ENCODE assay signal across 8 cellular contexts in genomic region chr2:88199912-88200682, GRCh38. TPM values are rescaled to one million over a fixed set of nuclear protein-coding genes. Genes with fewer than 3 reads are reported as not detected.
DNase-seq lines count a peak whose midpoint lies in the region; TF ChIP-seq lines count a peak whose summit lies in the region.

No MANE protein-coding gene starts in this region.

- H3K9me2 ChIP-seq in hepatocyte (replicated peaks; ENCODE audit: insufficient read depth), result no peaks in the 10 kb centered on the region

- no peaks in the 10 kb centered on the region for H3K36me3 Mint-ChIP-seq in T-helper 1 cell treated with Interleukin-12 subunit alpha and Interleukin-12 subunit beta and Interleukin-4 antibody, amounts not matched to agents 30 μg/mL and 1 μg/mL, for 36 hours (ENCODE audit: low read depth)

- H3K4me1 ChIP-seq in hepatocyte (ENCODE audit: insufficient read depth), result no peaks in the 10 kb centered on the region

- H4K20me1 ChIP-seq in hepatocyte (ENCODE audit: insufficient read depth, poor library complexity, severe bottlenecking), result no peaks in the 10 kb centered on the region

- H3K27ac ChIP-seq in hepatocyte, result no peak overlapping the region

- H3K27me3 Mint-ChIP-seq in T-helper 1 cell treated with Interleukin-12 subunit alpha and Interleukin-12 subunit beta and Interleukin-4 antibody, amounts not matched to agents 30 μg/mL and 1 μg/mL, for 36 hours (ENCODE audit: low read depth), result peaks cover 65% of the 10 kb centered on the region

- no peaks in the 10 kb centered on the region for H3K9me3 Mint-ChIP-seq in T-helper 1 cell treated with Interleukin-12 subunit alpha and Interleukin-12 subunit beta and Interleukin-4 antibody, amounts not matched to agents 30 μg/mL and 1 μg/mL, for 36 hours

- H3K4me1 Mint-ChIP-seq in T-helper 1 cell treated with Interleukin-12 subunit alpha and Interleukin-12 subunit beta and Interleukin-4 antibody, amounts not matched to agents 30 μg/mL and 1 μg/mL, for 36 hours (ENCODE audit: low read depth), result peaks cover 1% of the 10 kb centered on the region

- DNase-seq in T-helper 1 cell (no peak), hepatocyte (ENCODE audit: low spot score) (peak; percentile 48), SHP77 (lab: John Stamatoyannopoulos, UW) (no peak), DMS153 treated with DMSO at 0.1 percent for 48 hours (lab: John Stamatoyannopoulos, UW; ENCODE audit: unreplicated experiment) (no peak), A172 (ENCODE audit: low spot score) (no peak)
- DNase-seq in activated CD4-positive, alpha-beta T cell treated with anti-CD3 and anti-CD28 coated beads, Interleukin-2, amount 50 U/mL, for 4 hours, result peak; percentile 11 to 12
- DNase-seq in stimulated activated CD8-positive, alpha-beta memory T cell treated with anti-CD3 and anti-CD28 coated beads, Interleukin-12 subunit alpha, Interleukin-12 subunit beta, amount 100 ng/mL, for 1 hour (ENCODE audit: low read depth), result peak; percentile 10

- H3K9me3 ChIP-seq in hepatocyte (ENCODE audit: low read depth), result no peaks in the 10 kb centered on the region

- TF ChIP-seq CTCF in hepatocyte (IDR thresholded peaks at IDR 0.05; ENCODE audit: poor library complexity), result no peak

- H3K27me3 ChIP-seq in hepatocyte, result peaks cover 33% of the 10 kb centered on the region

- peak overlapping the region; percentile 18 for H3K4me3 Mint-ChIP-seq in T-helper 1 cell treated with Interleukin-12 subunit alpha and Interleukin-12 subunit beta and Interleukin-4 antibody, amounts not matched to agents 30 μg/mL and 1 μg/mL, for 36 hours

- H2AFZ ChIP-seq in hepatocyte, result no peak overlapping the region

- WGBS in hepatocyte (ENCODE audit: low lambda C conversion rate, missing lambda C conversion rate), result 16% methylated on average over 18 of the region's 18 CpGs

- no peak overlapping the region for H3K4me3 ChIP-seq in hepatocyte

- no peak overlapping the region for H3K27ac Mint-ChIP-seq in T-helper 1 cell treated with Interleukin-12 subunit alpha and Interleukin-12 subunit beta and Interleukin-4 antibody, amounts not matched to agents 30 μg/mL and 1 μg/mL, for 36 hours

- H3K4me2 ChIP-seq in hepatocyte, result peak overlapping the region; percentile 66

- no peaks in the 10 kb centered on the region for H3K79me2 ChIP-seq in hepatocyte

- H3K36me3 ChIP-seq in hepatocyte (replicated peaks; ENCODE audit: insufficient read depth, low read depth), result no peaks in the 10 kb centered on the region

RNA-seq across cellular contexts. Expression of gene THNSL2, which starts 30.0 kb away (rescaled TPM):
- total RNA-seq in hepatocyte, result 4.8 and 7.1 TPM in 2 replicates
- polyA plus RNA-seq in hepatocyte, result 3.7 and 7.1 TPM in 2 replicates
- 0.95 and 2.2 TPM in 2 replicates for total RNA-seq in A172 (2014; rRNA removed; shearing (Covaris generic))

Comparison
In these comparisons a context has a peak if more than half of its experiments do, and no peak if none do; other contexts are left out.
1. DNase-seq: peak in activated CD4-positive, alpha-beta T cell treated with anti-CD3 and anti-CD28 coated beads, Interleukin-2, amount 50 U/mL, for 4 hours (2 of 2), hepatocyte (single experiment) and stimulated activated CD8-positive, alpha-beta memory T cell treated with anti-CD3 and anti-CD28 coated beads, Interleukin-12 subunit alpha, Interleukin-12 subunit beta, amount 100 ng/mL, for 1 hour (single experiment); none in T-helper 1 cell (0 of 5), SHP77 (0 of 2), DMS153 treated with DMSO at 0.1 percent for 48 hours (single experiment) and A172 (single experiment).